Comparison of ENCODE assay signal across 20 cellular contexts in genomic region chr4:104416725-104417363, GRCh38.
DNase-seq lines count a peak whose midpoint lies in the region; ATAC-seq, FAIRE-seq and TF ChIP-seq lines count a peak whose summit lies in the region.
"Had no signal": no experiment of that assay in that cellular context is flagged by ENCODE, and none has a peak within 500 bp of the region (broad histone marks: within the 10 kb centered on the region; RNA-seq: fewer than 3 reads in every experiment).

No MANE protein-coding gene starts in this region.

- no peaks in the 10 kb centered on the region for H3K27me3 Mint-ChIP-seq in stimulated activated memory B cell treated with anti-CD40 and anti-IgM and Interleukin-4, amounts not matched to agents 10 μg/mL and 1 μg/mL and 100 μg/mL, for 72 hours
- H3K27me3 Mint-ChIP-seq: activated CD4-positive, alpha-beta T cell treated with anti-CD3 and anti-CD28 coated beads for 36 hours; CD4-positive, CD25-positive, alpha-beta regulatory T cell; stimulated activated naive CD8-positive, alpha-beta T cell treated with anti-CD3 and anti-CD28 coated beads, Interleukin-15, amount 100 ng/mL, for 72 hours had no signal

- H3K4me3 ChIP-seq in bronchial epithelial cell (ENCODE audit: low read depth, low read length): no peak overlapping the region
- H3K4me3 ChIP-seq in HepG2 (replicated peaks in 1 of 3; ENCODE audit: insufficient read depth in 1 of 3, low read depth in 2 of 3, low read length in 3 of 3): no peak overlapping the region
- no peak overlapping the region for H3K4me3 ChIP-seq in right atrium auricular region
- H3K4me3 ChIP-seq: SK-N-MC, tibial artery had no signal

- in situ Hi-C loops in HepG2 (cut with HindIII; ENCODE audit: extremely low pct_ligation_motif_present, low pct_unique_long_range_greater_than_20kb): no loop called here

- no TSS peak for BruUV-seq in HepG2 (replicated peaks; lab: Mats Ljungman, UMichigan)

- intact Hi-C loops in HepG2 (cut with micrococcal nuclease; ENCODE audit: unreplicated experiment): no loop called here

- TF ChIP-seq POLR2A in HepG2 (IDR thresholded peaks at IDR 0.05; ENCODE audit: insufficient read depth in 1 of 2, low read depth in 2 of 2, low read length in 2 of 2): no peak

- H4K20me1 ChIP-seq in HepG2 (ENCODE audit: insufficient read depth, low read length): no peaks in the 10 kb centered on the region

- H3K27ac ChIP-seq in HepG2 (ENCODE audit: extremely low read length, insufficient read depth, low read length) (no peak overlapping the region), right atrium auricular region (no peak overlapping the region)
- H3K27ac ChIP-seq: parathyroid adenoma, SK-N-MC, tibial artery had no signal

- H3K27me3 ChIP-seq in bronchial epithelial cell (ENCODE audit: control insufficient read depth, insufficient read depth, low read length): no peaks in the 10 kb centered on the region
- H3K27me3 ChIP-seq in HepG2 (ENCODE audit: control insufficient read depth in 1 of 2, insufficient read depth in 2 of 2, low read length in 2 of 2): no peaks in the 10 kb centered on the region
- H3K27me3 ChIP-seq in right atrium auricular region: no peaks in the 10 kb centered on the region
- H3K27me3 ChIP-seq: tibial artery had no signal

- H3K4me1 Mint-ChIP-seq in stimulated activated memory B cell treated with anti-CD40 and anti-IgM and Interleukin-4, amounts not matched to agents 10 μg/mL and 1 μg/mL and 100 μg/mL, for 72 hours: no peaks in the 10 kb centered on the region
- H3K4me1 Mint-ChIP-seq: activated CD4-positive, alpha-beta T cell treated with anti-CD3 and anti-CD28 coated beads for 36 hours; CD4-positive, CD25-positive, alpha-beta regulatory T cell; natural killer cell; stimulated activated naive CD8-positive, alpha-beta T cell treated with anti-CD3 and anti-CD28 coated beads, Interleukin-15, amount 100 ng/mL, for 72 hours had no signal

- TF ChIP-seq CTCF in bronchial epithelial cell (IDR thresholded peaks at IDR 0.05; ENCODE audit: insufficient read depth, low read length, severe bottlenecking) (no peak), HepG2 (CRISPR knock-in tag; IDR thresholded peaks at IDR 0.05) (no peak), right atrium auricular region (IDR thresholded peaks at IDR 0.05) (no peak)

- DNase-seq in LoVo (ENCODE audit: low spot score) (peak; percentile 68), bronchial epithelial cell (ENCODE audit: low read depth) (peak; percentile 8), HepG2 (ENCODE audit: low spot score) (peak; percentile 5), right atrium auricular region (ENCODE audit: low spot score) (no peak)
- DNase-seq: activated CD4-positive, alpha-beta T cell treated with anti-CD3 and anti-CD28 coated beads for 36 hours; activated CD8-positive, alpha-beta memory T cell treated with anti-CD3 and anti-CD28 coated beads for 24 hours; activated T-cell treated with anti-CD3 and anti-CD28 coated beads, Interleukin-2, amount 50 U/mL, for 1 hour; CD4-positive, CD25-positive, alpha-beta regulatory T cell; natural killer cell; NCI-H774; stimulated activated naive CD8-positive, alpha-beta T cell treated with anti-CD3 and anti-CD28 coated beads, Interleukin-15, amount 100 ng/mL, for 72 hours; T-helper 2 cell; tibial artery had no signal

- POLR2A ChIA-PET in HepG2 (lab: Yijun Ruan, JAX): no interaction called here

- TF ChIP-seq RAD21 in HepG2 (CRISPR knock-in tag; IDR thresholded peaks at IDR 0.05): no peak

- H3K4me3 Mint-ChIP-seq in stimulated activated memory B cell treated with anti-CD40 and anti-IgM and Interleukin-4, amounts not matched to agents 10 μg/mL and 1 μg/mL and 100 μg/mL, for 72 hours: no peak overlapping the region
- H3K4me3 Mint-ChIP-seq: activated CD4-positive, alpha-beta T cell treated with anti-CD3 and anti-CD28 coated beads for 36 hours; CD4-positive, CD25-positive, alpha-beta regulatory T cell; natural killer cell; stimulated activated naive CD8-positive, alpha-beta T cell treated with anti-CD3 and anti-CD28 coated beads, Interleukin-15, amount 100 ng/mL, for 72 hours had no signal

- H3K9me3 Mint-ChIP-seq in stimulated activated memory B cell treated with anti-CD40 and anti-IgM and Interleukin-4, amounts not matched to agents 10 μg/mL and 1 μg/mL and 100 μg/mL, for 72 hours: no peaks in the 10 kb centered on the region
- H3K9me3 Mint-ChIP-seq: stimulated activated naive CD8-positive, alpha-beta T cell treated with anti-CD3 and anti-CD28 coated beads, Interleukin-15, amount 100 ng/mL, for 72 hours had no signal

- H3K27ac Mint-ChIP-seq in stimulated activated memory B cell treated with anti-CD40 and anti-IgM and Interleukin-4, amounts not matched to agents 10 μg/mL and 1 μg/mL and 100 μg/mL, for 72 hours: no peak overlapping the region
- H3K27ac Mint-ChIP-seq: activated CD4-positive, alpha-beta T cell treated with anti-CD3 and anti-CD28 coated beads for 36 hours; CD4-positive, CD25-positive, alpha-beta regulatory T cell; natural killer cell; stimulated activated naive CD8-positive, alpha-beta T cell treated with anti-CD3 and anti-CD28 coated beads, Interleukin-15, amount 100 ng/mL, for 72 hours had no signal

- TF ChIP-seq EP300 in HepG2 (IDR thresholded peaks at IDR 0.05; ENCODE audit: low read depth in 2 of 2, low read length in 2 of 2) (no peak), HepG2 (CRISPR knock-in tag; IDR thresholded peaks at IDR 0.05; ENCODE audit: borderline replicate concordance) (no peak)

- CTCF ChIA-PET in HepG2 (lab: Yijun Ruan, JAX; ENCODE audit: low intra/inter-chr PET ratio, low total read pairs): no interaction called here

- no peaks in the 10 kb centered on the region for H3K9me3 ChIP-seq in HepG2 (ENCODE audit: low read length)
- H3K9me3 ChIP-seq in right atrium auricular region: no peaks in the 10 kb centered on the region
- H3K9me3 ChIP-seq: tibial artery had no signal

- no peaks in the 10 kb centered on the region for H3K36me3 Mint-ChIP-seq in stimulated activated memory B cell treated with anti-CD40 and anti-IgM and Interleukin-4, amounts not matched to agents 10 μg/mL and 1 μg/mL and 100 μg/mL, for 72 hours
- H3K36me3 Mint-ChIP-seq: CD4-positive, CD25-positive, alpha-beta regulatory T cell; natural killer cell had no signal

- no peak overlapping the region for H3K4me2 ChIP-seq in HepG2 (ENCODE audit: low read depth, low read length)

- no peaks in the 10 kb centered on the region for H3K79me2 ChIP-seq in HepG2 (ENCODE audit: insufficient read depth, low read length)
- H3K79me2 ChIP-seq: parathyroid adenoma had no signal

- no peak overlapping the region for H3K9ac ChIP-seq in HepG2 (ENCODE audit: insufficient read depth, low read depth, low read length)
- H3K9ac ChIP-seq: parathyroid adenoma had no signal

- FAIRE-seq in bronchial epithelial cell (lab: Jason Lieb, UNC) (no peak), HepG2 (lab: Jason Lieb, UNC) (no peak)
- FAIRE-seq: HTR-8/SVneo had no signal

- ATAC-seq in HepG2 (peak; percentile 72), GM21447 (IDR thresholded peaks at IDR 0.05; ENCODE audit: unreplicated experiment) (no peak), HG03175 (IDR thresholded peaks at IDR 0.05; ENCODE audit: unreplicated experiment) (no peak)
- peak; percentile 37 for ATAC-seq in stimulated activated memory B cell treated with anti-CD40 and anti-IgM and Interleukin-4, amounts not matched to agents 10 μg/mL and 1 μg/mL and 100 μg/mL, for 72 hours
- ATAC-seq: activated CD4-positive, alpha-beta T cell treated with anti-CD3 and anti-CD28 coated beads for 36 hours; natural killer cell; sciatic nerve; stimulated activated naive CD8-positive, alpha-beta T cell treated with anti-CD3 and anti-CD28 coated beads, Interleukin-15, amount 100 ng/mL, for 72 hours had no signal

- H3K36me3 ChIP-seq in bronchial epithelial cell (ENCODE audit: control insufficient read depth, insufficient read depth, low read length) (no peaks in the 10 kb centered on the region), HepG2 (replicated peaks in 1 of 2; ENCODE audit: control insufficient read depth in 1 of 2, insufficient read depth in 2 of 2, low read length in 2 of 2) (no peaks in the 10 kb centered on the region), right atrium auricular region (no peaks in the 10 kb centered on the region)
- H3K36me3 ChIP-seq: tibial artery had no signal

- no peak overlapping the region for H2AFZ ChIP-seq in HepG2 (ENCODE audit: low read length)
- H2AFZ ChIP-seq: parathyroid adenoma had no signal

- H3K4me1 ChIP-seq in HepG2 (ENCODE audit: insufficient read depth, low read length): no peaks in the 10 kb centered on the region
- H3K4me1 ChIP-seq in right atrium auricular region: no peaks in the 10 kb centered on the region
- H3K4me1 ChIP-seq: parathyroid adenoma, tibial artery had no signal

TF ChIP-seq in HepG2, 621 proteins besides CTCF, POLR2A, EP300 and RAD21:
- TF ChIP-seq ZNF644 (CRISPR knock-in tag; IDR thresholded peaks at IDR 0.05; ENCODE audit: low read depth) (no peak), FOSL2 (CRISPR knock-in tag; IDR thresholded peaks at IDR 0.05) (peak; percentile 23; the same call in 1 of the 2 replicates), ZNF7 (CRISPR knock-in tag; IDR thresholded peaks at IDR 0.05) (0 out of 2 replicates have a peak, but pooled peaks have one; percentile 28)

Comparison
In these comparisons a context has a peak if more than half of its experiments do, and no peak if none do; other contexts are left out.
1. ATAC-seq: peak in HepG2 (single experiment) and stimulated activated memory B cell treated with anti-CD40 and anti-IgM and Interleukin-4, amounts not matched to agents 10 μg/mL and 1 μg/mL and 100 μg/mL, for 72 hours (single experiment); none in GM21447 (single experiment) and HG03175 (single experiment).